Comparison of ENCODE assay signal across 8 cellular contexts in genomic region chr19:44689290-44690130, GRCh38. TPM values are rescaled to one million over a fixed set of nuclear protein-coding genes. Genes with fewer than 3 reads are reported as not detected.
A peak's percentile ranks its signal among the peaks of the same experiment; 100 is the strongest.
DNase-seq lines count a peak whose midpoint lies in the region; ATAC-seq and TF ChIP-seq lines count a peak whose summit lies in the region.

No MANE protein-coding gene starts in this region.

- H3K9ac ChIP-seq in BLaER1 treated with 17β-estradiol and CSF1 and Interleukin-3, amounts not matched to agents 10 nM and 100 nM, result no peak overlapping the region
- H3K9ac ChIP-seq in HCT116 (ENCODE audit: low read length) (no peak overlapping the region), OCI-LY1 (ENCODE audit: low read length) (no peak overlapping the region)

- no peak overlapping the region for H3K4me3 ChIP-seq in BLaER1 treated with 17β-estradiol and CSF1 and Interleukin-3, amounts not matched to agents 10 nM and 100 nM
- H3K4me3 ChIP-seq in HCT116 (replicated peaks in 1 of 2; ENCODE audit: low read depth in 1 of 2, low read length in 2 of 2), result no peak overlapping the region
- H3K4me3 ChIP-seq in OCI-LY1 (ENCODE audit: low read depth, low read length, poor library complexity, severe bottlenecking), result no peak overlapping the region
- no peak overlapping the region for H3K4me3 ChIP-seq in esophagus muscularis mucosa

- H3K36me3 Mint-ChIP-seq in nephron (ENCODE audit: low read depth), result no peaks in the 10 kb centered on the region

- peaks cover 37 to 93% (median 71%) of the 10 kb centered on the region in 10 experiments for H3K4me1 ChIP-seq in BLaER1 treated with 17β-estradiol and CSF1 and Interleukin-3, amounts not matched to agents 10 nM and 100 nM
- H3K4me1 ChIP-seq in HCT116 (ENCODE audit: control insufficient read depth in 1 of 2, insufficient read depth in 2 of 2, low read length in 2 of 2) (peaks cover 47 to 70% of the 10 kb centered on the region in 2 experiments), OCI-LY1 (ENCODE audit: insufficient read depth, low read length, severe bottlenecking) (no peaks in the 10 kb centered on the region), esophagus muscularis mucosa (peaks cover 17 to 25% (median 20%) of the 10 kb centered on the region in 4 donors)

- no peaks in the 10 kb centered on the region for H3K36me3 ChIP-seq in BLaER1 treated with 17β-estradiol and CSF1 and Interleukin-3, amounts not matched to agents 10 nM and 100 nM
- no peaks in the 10 kb centered on the region for H3K36me3 ChIP-seq in HCT116 (ENCODE audit: control insufficient read depth in 1 of 2, insufficient read depth in 2 of 2, low read length in 2 of 2)
- no peaks in the 10 kb centered on the region for H3K36me3 ChIP-seq in OCI-LY1 (ENCODE audit: insufficient read depth, low read length)
- no peaks in the 10 kb centered on the region for H3K36me3 ChIP-seq in esophagus muscularis mucosa

- 44% methylated on average over 10 of the region's 11 CpGs for WGBS in esophagus muscularis mucosa

- H3F3A ChIP-seq in OCI-LY1 (ENCODE audit: insufficient read depth, low read length), result no peaks in the 10 kb centered on the region

- H3K27me3 ChIP-seq in BLaER1 treated with 17β-estradiol and CSF1 and Interleukin-3, amounts not matched to agents 10 nM and 100 nM, result no peaks in the 10 kb centered on the region
- H3K27me3 ChIP-seq in HCT116 (ENCODE audit: insufficient read depth, low read length), result no peaks in the 10 kb centered on the region
- H3K27me3 ChIP-seq in OCI-LY1 (ENCODE audit: insufficient read depth, low read length), result no peaks in the 10 kb centered on the region; the same call in 1 of the 2 replicates
- no peaks in the 10 kb centered on the region for H3K27me3 ChIP-seq in esophagus muscularis mucosa

- no TSS peak for BruUV-seq in HCT116 (replicated peaks; lab: Mats Ljungman, UMichigan)

- RAD21 ChIA-PET in HCT116 (lab: Charles Lee; ENCODE audit: low non-redundant PET in 1 of 2, low total read pairs in 2 of 2, uncharacterized antibody in 2 of 2, unreplicated experiment in 2 of 2), result interaction anchor here (0.5 to 1.8 kb wide), 6 partner anchors 25 to 402 kb away, joined by 3 to 12 read pairs (median 4); no protein-coding TSS in a partner anchor

- no peak overlapping the region; a peak in 1 of 22 replicates for H3K27ac ChIP-seq in BLaER1 treated with 17β-estradiol and CSF1 and Interleukin-3, amounts not matched to agents 10 nM and 100 nM
- H3K27ac ChIP-seq in HCT116 (ENCODE audit: low read depth, low read length) (peak overlapping the region; percentile 43; the same call in 1 of the 2 replicates), OCI-LY1 (ENCODE audit: low read depth, low read length, poor library complexity, severe bottlenecking) (no peak overlapping the region), esophagus muscularis mucosa (replicated peaks in 1 of 4) (no peak overlapping the region)

- CTCF ChIA-PET in HCT116 (lab: Charles Lee), result interaction anchor here (0.9 to 4.0 kb wide), 15 partner anchors 12 to 155 kb away, joined by 3 to 56 read pairs (median 5); no protein-coding TSS in a partner anchor

- H2AFZ ChIP-seq in HCT116 (ENCODE audit: low read depth, low read length, poor library complexity, severe bottlenecking) (no peak overlapping the region), OCI-LY1 (ENCODE audit: low read length) (no peak overlapping the region)

- H3K27ac Mint-ChIP-seq in nephron, result peak overlapping the region in 2 of 3 experiments; percentile 64 to 83

- ATAC-seq in HCT116 (peak; percentile 60), HG03565 (IDR thresholded peaks at IDR 0.05; ENCODE audit: unreplicated experiment) (no peak)

- TF ChIP-seq POLR2A in HCT116 (IDR thresholded peaks at IDR 0.05; ENCODE audit: borderline replicate concordance, extremely low read depth, insufficient read depth, insufficient read length) (no peak), esophagus muscularis mucosa (IDR thresholded peaks at IDR 0.05; ENCODE audit: low read depth) (no peak)

- H3K79me2 ChIP-seq in HCT116 (ENCODE audit: insufficient read depth, low read length), result no peaks in the 10 kb centered on the region
- no peaks in the 10 kb centered on the region for H3K79me2 ChIP-seq in OCI-LY1 (ENCODE audit: insufficient read depth, low read length)

- no peak for TF ChIP-seq EP300 in esophagus muscularis mucosa (IDR thresholded peaks at IDR 0.05)

- H3K4me1 Mint-ChIP-seq in nephron, result peaks cover 6% of the 10 kb centered on the region

- no peaks in the 10 kb centered on the region for H4K20me1 ChIP-seq in BLaER1 treated with 17β-estradiol and CSF1 and Interleukin-3, amounts not matched to agents 10 nM and 100 nM
- H4K20me1 ChIP-seq in HCT116 (ENCODE audit: insufficient read depth) (no peaks in the 10 kb centered on the region), OCI-LY1 (ENCODE audit: insufficient read depth, low read length) (no peaks in the 10 kb centered on the region)

- peaks cover 4% of the 10 kb centered on the region for H3K27me3 Mint-ChIP-seq in nephron (ENCODE audit: low read depth)

- no peaks in the 10 kb centered on the region for H3K9me3 Mint-ChIP-seq in nephron

- peak overlapping the region in 8 of 11 experiments; percentile 26 to 93 (median 58); a peak in 13 of 22 replicates for H3K4me2 ChIP-seq in BLaER1 treated with 17β-estradiol and CSF1 and Interleukin-3, amounts not matched to agents 10 nM and 100 nM
- peak overlapping the region; percentile 12; the same call in 1 of the 2 replicates for H3K4me2 ChIP-seq in HCT116 (ENCODE audit: low read length)
- no peak overlapping the region for H3K4me2 ChIP-seq in OCI-LY1 (ENCODE audit: low read length)

- POLR2A ChIA-PET in HCT116 (lab: Charles Lee), result interaction anchor here (0.6 to 2.9 kb wide), 4 partner anchors 33 to 87 kb away, joined by 3 to 7 read pairs (median 5); no protein-coding TSS in a partner anchor

- peak; percentile 92 for TF ChIP-seq RAD21 in HCT116 (IDR thresholded peaks at IDR 0.05; ENCODE audit: low read depth)

- peak; percentile 68 to 97 (median 95) for TF ChIP-seq CTCF in HCT116 (IDR thresholded peaks at IDR 0.05 in 2 of 3, conservative IDR thresholded peaks at IDR 0.05 in 1 of 3; ENCODE audit: borderline replicate concordance in 1 of 3, insufficient read depth in 1 of 3, low read depth in 2 of 3, low read length in 2 of 3)
- peak; percentile 87 for TF ChIP-seq CTCF in OCI-LY1 (IDR thresholded peaks at IDR 0.05; ENCODE audit: low read length)
- peak in 2 of 3 experiments; percentile 85 to 92 for TF ChIP-seq CTCF in esophagus muscularis mucosa (IDR thresholded peaks at IDR 0.05)
- TF ChIP-seq CTCF in nephron (IDR thresholded peaks at IDR 0.05; ENCODE audit: unreplicated experiment in 3 of 3), result peak; percentile 90 to 94 (median 91)

- H3K9me3 ChIP-seq in BLaER1 treated with 17β-estradiol and CSF1 and Interleukin-3, amounts not matched to agents 10 nM and 100 nM (replicated peaks in 1 of 11), result no peaks in the 10 kb centered on the region
- H3K9me3 ChIP-seq in HCT116 (ENCODE audit: control insufficient read depth in 1 of 2, insufficient read depth in 1 of 2, low read depth in 1 of 2, low read length in 2 of 2) (no peaks in the 10 kb centered on the region), OCI-LY1 (ENCODE audit: low read length) (no peaks in the 10 kb centered on the region), esophagus muscularis mucosa (no peaks in the 10 kb centered on the region)

- intact Hi-C loops in HCT116 (cut with micrococcal nuclease) (loop anchor here (1.0 to 10.0 kb wide), 2 partner anchors 81 to 155 kb away; partner anchors contain the start of gene NECTIN2), esophagus muscularis mucosa (cut with DNase I) (loop anchor here (1.0 to 5.0 kb wide), 3 partner anchors 33 to 155 kb away; no protein-coding TSS in a partner anchor)

- H3K9me2 ChIP-seq in HCT116 (ENCODE audit: insufficient read depth) (no peaks in the 10 kb centered on the region), OCI-LY1 (ENCODE audit: low read depth, low read length) (no peaks in the 10 kb centered on the region)

- no peak overlapping the region for H3K4me3 Mint-ChIP-seq in nephron

- peak; percentile 50 for DNase-seq in HCT116 (ENCODE audit: low read depth, low spot score)
- DNase-seq in activated T-cell treated with anti-CD3 and anti-CD28 coated beads for 24 hours (ENCODE audit: low read depth), result peak; percentile 69
- DNase-seq in esophagus muscularis mucosa (ENCODE audit: extremely low spot score), result no peak
- peak; percentile 28 to 74 (median 71) for DNase-seq in stimulated activated naive CD4-positive, alpha-beta T cell (lab: John Stamatoyannopoulos, UW)

TF ChIP-seq in HCT116, 20 proteins besides CTCF, POLR2A, EP300 and RAD21:
- TF ChIP-seq SP1 (IDR thresholded peaks at IDR 0.05; ENCODE audit: low read depth) (no peak), SRF (IDR thresholded peaks at IDR 0.05; ENCODE audit: low read depth) (no peak), FOSL1 (IDR thresholded peaks at IDR 0.05; ENCODE audit: low read depth) (no peak), TCF7L2 (IDR thresholded peaks at IDR 0.05; ENCODE audit: borderline replicate concordance, extremely low read depth, insufficient read depth, insufficient read length) (no peak), ELF1 (IDR thresholded peaks at IDR 0.05; ENCODE audit: borderline replicate concordance, low read depth) (no peak), ZFX (IDR thresholded peaks at IDR 0.05) (no peak), JUND (IDR thresholded peaks at IDR 0.05) (no peak)

RNA-seq across cellular contexts. Expression of gene CEACAM16, which starts 9.4 kb away (rescaled TPM):
- total RNA-seq in HCT116 (2021; ENCODE audit: unreplicated experiment), result not detected
- polyA plus RNA-seq in HCT116 (2012), result not detected in 2 replicates
- not detected for total RNA-seq in esophagus muscularis mucosa

RNA-seq across cellular contexts. Expression of gene CEACAM19, which starts 18.2 kb away (rescaled TPM):
- total RNA-seq in HCT116 (2021; ENCODE audit: unreplicated experiment) (4.0 TPM), esophagus muscularis mucosa (1 to 10 TPM; 2.5 to 5.1 (median 3.7) TPM)
- polyA plus RNA-seq in HCT116 (2012), result 5.7 and 6.6 TPM in 2 replicates

RNA-seq across cellular contexts. Expression of gene PVR, which starts 45.8 kb away (rescaled TPM):
- total RNA-seq in HCT116 (2021; ENCODE audit: unreplicated experiment) (62.0 TPM), esophagus muscularis mucosa (10 to 100 TPM; 20.8 to 58.3 (median 49.0) TPM)
- 73.6 and 73.8 TPM in 2 replicates for polyA plus RNA-seq in HCT116 (2012)

RNA-seq across cellular contexts. Expression of gene BCL3, which starts 59.0 kb away (rescaled TPM):
- total RNA-seq in HCT116 (2021; ENCODE audit: unreplicated experiment) (37.9 TPM), esophagus muscularis mucosa (100 to 1,000 TPM in 1 of 4 donors, 10 to 100 TPM in 2, 1 to 10 TPM in 1; 10.0 to 147 (median 20.2) TPM)
- 33.1 and 43.5 TPM in 2 replicates for polyA plus RNA-seq in HCT116 (2012)
